In the genomic region with DNA sequence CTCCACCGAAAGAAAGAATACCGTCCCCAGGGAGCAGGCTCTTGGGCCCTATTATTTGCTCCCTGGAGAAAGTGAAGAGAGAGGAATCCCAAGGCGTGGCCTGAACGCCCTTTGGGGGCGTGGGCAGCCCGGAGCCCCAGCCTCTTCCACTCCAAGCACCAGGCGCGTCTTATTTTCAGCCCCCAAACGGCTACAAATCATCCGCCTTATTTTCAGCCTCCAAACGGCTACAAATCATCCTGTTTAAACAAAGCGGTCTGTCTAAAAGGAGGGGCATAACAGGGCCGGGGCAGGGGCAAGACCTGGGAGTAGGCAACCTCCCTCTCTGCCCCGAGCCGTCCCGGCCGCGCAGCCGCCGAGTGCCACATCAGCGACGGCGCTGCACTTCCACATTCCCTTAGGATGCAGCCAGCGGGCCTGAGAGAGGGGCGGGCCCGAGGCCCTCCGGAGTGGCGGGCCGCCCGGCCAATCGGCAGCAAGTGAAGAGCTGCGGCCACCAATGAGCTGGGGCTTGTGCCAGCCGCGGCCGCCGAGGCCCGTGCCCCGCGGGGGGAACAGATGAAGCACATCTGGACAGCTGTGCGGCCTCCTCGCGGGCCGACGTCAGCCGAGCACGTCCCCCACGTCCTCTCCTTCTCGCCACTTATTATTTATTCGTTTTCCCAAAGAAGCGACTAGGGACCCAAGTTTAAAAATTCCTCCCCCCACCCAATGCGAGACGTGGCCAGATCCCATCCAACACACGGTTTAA, we compare ENCODE assay signal across 1 cellular context.
TF ChIP-seq lines count a peak whose summit lies in the region.

Gene TMEM45A, plus strand, starts transcription at position 561 of the 751 bp plus-strand sequence. CDS start 62,593 bp downstream, outside the sequence.

TF ChIP-seq in HepG2, 621 proteins besides CTCF, POLR2A, EP300 and RAD21 (continued from another document and continues in another):
- peak; percentile 34; the same call in 1 of the 2 replicates for TF ChIP-seq ZNF564 (CRISPR knock-in tag; IDR thresholded peaks at IDR 0.05)
- no peak for TF ChIP-seq CSRNP2 (CRISPR knock-in tag; conservative IDR thresholded peaks at IDR 0.05; ENCODE audit: low read depth)
- no peak for TF ChIP-seq NCOR1 (IDR thresholded peaks at IDR 0.05; ENCODE audit: borderline replicate concordance, low read length)
- TF ChIP-seq GMEB1 (CRISPR knock-in tag; IDR thresholded peaks at IDR 0.05; ENCODE audit: borderline replicate concordance): peak; percentile 81; the same call in 1 of the 2 replicates
- no peak for TF ChIP-seq ZNF652 (CRISPR knock-in tag; IDR thresholded peaks at IDR 0.05; ENCODE audit: borderline replicate concordance, low read depth)
- 0 out of 2 replicates have a peak, but pooled peaks have one; percentile 42 for TF ChIP-seq ZMYM2 (CRISPR knock-in tag; IDR thresholded peaks at IDR 0.05)
- TF ChIP-seq, protein P1, sequence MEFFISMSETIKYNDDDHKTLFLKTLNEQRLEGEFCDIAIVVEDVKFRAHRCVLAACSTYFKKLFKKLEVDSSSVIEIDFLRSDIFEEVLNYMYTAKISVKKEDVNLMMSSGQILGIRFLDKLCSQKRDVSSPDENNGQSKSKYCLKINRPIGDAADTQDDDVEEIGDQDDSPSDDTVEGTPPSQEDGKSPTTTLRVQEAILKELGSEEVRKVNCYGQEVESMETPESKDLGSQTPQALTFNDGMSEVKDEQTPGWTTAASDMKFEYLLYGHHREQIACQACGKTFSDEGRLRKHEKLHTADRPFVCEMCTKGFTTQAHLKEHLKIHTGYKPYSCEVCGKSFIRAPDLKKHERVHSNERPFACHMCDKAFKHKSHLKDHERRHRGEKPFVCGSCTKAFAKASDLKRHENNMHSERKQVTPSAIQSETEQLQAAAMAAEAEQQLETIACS (CRISPR knock-in tag; IDR thresholded peaks at IDR 0.05): no peak
- no peak for TF ChIP-seq CC2D1A (CRISPR knock-in tag; IDR thresholded peaks at IDR 0.05)
- no peak for TF ChIP-seq DNMT3B (CRISPR knock-in tag; conservative IDR thresholded peaks at IDR 0.05)
- peak; percentile 33 for TF ChIP-seq ZEB1 (IDR thresholded peaks at IDR 0.05; ENCODE audit: insufficient replicate concordance, low read depth)
- peak; percentile 92 for TF ChIP-seq ZFX (CRISPR knock-in tag; IDR thresholded peaks at IDR 0.05; ENCODE audit: low read depth)
- TF ChIP-seq ZNF280B (CRISPR knock-in tag; IDR thresholded peaks at IDR 0.05; ENCODE audit: borderline replicate concordance): peak; percentile 92
- TF ChIP-seq KAT7 (CRISPR knock-in tag; IDR thresholded peaks at IDR 0.05; ENCODE audit: borderline replicate concordance): peak; percentile 62; the same call in 1 of the 2 replicates
- TF ChIP-seq SNAPC2 (CRISPR knock-in tag; IDR thresholded peaks at IDR 0.05): 0 out of 2 replicates have a peak, but pooled peaks have one; percentile 35
- no peak for TF ChIP-seq NR2F2 (IDR thresholded peaks at IDR 0.05; ENCODE audit: borderline replicate concordance, low read depth)
- peak; percentile 33; the same call in 1 of the 2 replicates for TF ChIP-seq TGIF2 (CRISPR knock-in tag; IDR thresholded peaks at IDR 0.05)
- no peak for TF ChIP-seq ZC3H4 (CRISPR knock-in tag; IDR thresholded peaks at IDR 0.05; ENCODE audit: borderline replicate concordance)
- TF ChIP-seq, protein P2, sequence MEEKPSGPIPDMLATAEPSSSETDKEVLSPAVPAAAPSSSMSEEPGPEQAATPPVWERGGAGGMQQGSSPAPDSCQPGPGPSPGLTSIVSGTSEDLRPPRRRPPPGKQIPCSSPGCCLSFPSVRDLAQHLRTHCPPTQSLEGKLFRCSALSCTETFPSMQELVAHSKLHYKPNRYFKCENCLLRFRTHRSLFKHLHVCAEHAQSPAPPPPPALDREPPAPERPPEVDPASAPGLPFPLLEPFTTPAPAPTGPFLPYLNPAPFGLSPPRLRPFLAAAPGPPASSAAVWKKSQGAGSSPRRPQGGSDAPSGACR (CRISPR knock-in tag; IDR thresholded peaks at IDR 0.05): peak; percentile 55; the same call in 1 of the 2 replicates
- peak; percentile 93; the same call in 1 of the 2 replicates for TF ChIP-seq ZNF670 (CRISPR knock-in tag; IDR thresholded peaks at IDR 0.05; ENCODE audit: borderline replicate concordance)
- TF ChIP-seq MAF1 (CRISPR knock-in tag; IDR thresholded peaks at IDR 0.05; ENCODE audit: borderline replicate concordance): peak; percentile 82; the same call in 1 of the 2 replicates
- TF ChIP-seq, protein P3, sequence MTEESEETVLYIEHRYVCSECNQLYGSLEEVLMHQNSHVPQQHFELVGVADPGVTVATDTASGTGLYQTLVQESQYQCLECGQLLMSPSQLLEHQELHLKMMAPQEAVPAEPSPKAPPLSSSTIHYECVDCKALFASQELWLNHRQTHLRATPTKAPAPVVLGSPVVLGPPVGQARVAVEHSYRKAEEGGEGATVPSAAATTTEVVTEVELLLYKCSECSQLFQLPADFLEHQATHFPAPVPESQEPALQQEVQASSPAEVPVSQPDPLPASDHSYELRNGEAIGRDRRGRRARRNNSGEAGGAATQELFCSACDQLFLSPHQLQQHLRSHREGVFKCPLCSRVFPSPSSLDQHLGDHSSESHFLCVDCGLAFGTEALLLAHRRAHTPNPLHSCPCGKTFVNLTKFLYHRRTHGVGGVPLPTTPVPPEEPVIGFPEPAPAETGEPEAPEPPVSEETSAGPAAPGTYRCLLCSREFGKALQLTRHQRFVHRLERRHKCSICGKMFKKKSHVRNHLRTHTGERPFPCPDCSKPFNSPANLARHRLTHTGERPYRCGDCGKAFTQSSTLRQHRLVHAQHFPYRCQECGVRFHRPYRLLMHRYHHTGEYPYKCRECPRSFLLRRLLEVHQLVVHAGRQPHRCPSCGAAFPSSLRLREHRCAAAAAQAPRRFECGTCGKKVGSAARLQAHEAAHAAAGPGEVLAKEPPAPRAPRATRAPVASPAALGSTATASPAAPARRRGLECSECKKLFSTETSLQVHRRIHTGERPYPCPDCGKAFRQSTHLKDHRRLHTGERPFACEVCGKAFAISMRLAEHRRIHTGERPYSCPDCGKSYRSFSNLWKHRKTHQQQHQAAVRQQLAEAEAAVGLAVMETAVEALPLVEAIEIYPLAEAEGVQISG (CRISPR knock-in tag; IDR thresholded peaks at IDR 0.05): peak; percentile 75
- TF ChIP-seq, protein P4, sequence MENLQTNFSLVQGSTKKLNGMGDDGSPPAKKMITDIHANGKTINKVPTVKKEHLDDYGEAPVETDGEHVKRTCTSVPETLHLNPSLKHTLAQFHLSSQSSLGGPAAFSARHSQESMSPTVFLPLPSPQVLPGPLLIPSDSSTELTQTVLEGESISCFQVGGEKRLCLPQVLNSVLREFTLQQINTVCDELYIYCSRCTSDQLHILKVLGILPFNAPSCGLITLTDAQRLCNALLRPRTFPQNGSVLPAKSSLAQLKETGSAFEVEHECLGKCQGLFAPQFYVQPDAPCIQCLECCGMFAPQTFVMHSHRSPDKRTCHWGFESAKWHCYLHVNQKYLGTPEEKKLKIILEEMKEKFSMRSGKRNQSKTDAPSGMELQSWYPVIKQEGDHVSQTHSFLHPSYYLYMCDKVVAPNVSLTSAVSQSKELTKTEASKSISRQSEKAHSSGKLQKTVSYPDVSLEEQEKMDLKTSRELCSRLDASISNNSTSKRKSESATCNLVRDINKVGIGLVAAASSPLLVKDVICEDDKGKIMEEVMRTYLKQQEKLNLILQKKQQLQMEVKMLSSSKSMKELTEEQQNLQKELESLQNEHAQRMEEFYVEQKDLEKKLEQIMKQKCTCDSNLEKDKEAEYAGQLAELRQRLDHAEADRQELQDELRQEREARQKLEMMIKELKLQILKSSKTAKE (CRISPR knock-in tag; IDR thresholded peaks at IDR 0.05; ENCODE audit: borderline replicate concordance): no peak
- peak; percentile 90 for TF ChIP-seq SP4 (CRISPR knock-in tag; IDR thresholded peaks at IDR 0.05)
- peak; percentile 84 for TF ChIP-seq UBTF (CRISPR knock-in tag; IDR thresholded peaks at IDR 0.05)
- TF ChIP-seq NFYC (CRISPR knock-in tag; IDR thresholded peaks at IDR 0.05): peak; percentile 100
- peak; percentile 90 for TF ChIP-seq KMT2B (CRISPR knock-in tag; IDR thresholded peaks at IDR 0.05)
- TF ChIP-seq, protein P5, sequence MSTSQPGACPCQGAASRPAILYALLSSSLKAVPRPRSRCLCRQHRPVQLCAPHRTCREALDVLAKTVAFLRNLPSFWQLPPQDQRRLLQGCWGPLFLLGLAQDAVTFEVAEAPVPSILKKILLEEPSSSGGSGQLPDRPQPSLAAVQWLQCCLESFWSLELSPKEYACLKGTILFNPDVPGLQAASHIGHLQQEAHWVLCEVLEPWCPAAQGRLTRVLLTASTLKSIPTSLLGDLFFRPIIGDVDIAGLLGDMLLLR (CRISPR knock-in tag; IDR thresholded peaks at IDR 0.05): peak; percentile 77
- TF ChIP-seq, protein P6, sequence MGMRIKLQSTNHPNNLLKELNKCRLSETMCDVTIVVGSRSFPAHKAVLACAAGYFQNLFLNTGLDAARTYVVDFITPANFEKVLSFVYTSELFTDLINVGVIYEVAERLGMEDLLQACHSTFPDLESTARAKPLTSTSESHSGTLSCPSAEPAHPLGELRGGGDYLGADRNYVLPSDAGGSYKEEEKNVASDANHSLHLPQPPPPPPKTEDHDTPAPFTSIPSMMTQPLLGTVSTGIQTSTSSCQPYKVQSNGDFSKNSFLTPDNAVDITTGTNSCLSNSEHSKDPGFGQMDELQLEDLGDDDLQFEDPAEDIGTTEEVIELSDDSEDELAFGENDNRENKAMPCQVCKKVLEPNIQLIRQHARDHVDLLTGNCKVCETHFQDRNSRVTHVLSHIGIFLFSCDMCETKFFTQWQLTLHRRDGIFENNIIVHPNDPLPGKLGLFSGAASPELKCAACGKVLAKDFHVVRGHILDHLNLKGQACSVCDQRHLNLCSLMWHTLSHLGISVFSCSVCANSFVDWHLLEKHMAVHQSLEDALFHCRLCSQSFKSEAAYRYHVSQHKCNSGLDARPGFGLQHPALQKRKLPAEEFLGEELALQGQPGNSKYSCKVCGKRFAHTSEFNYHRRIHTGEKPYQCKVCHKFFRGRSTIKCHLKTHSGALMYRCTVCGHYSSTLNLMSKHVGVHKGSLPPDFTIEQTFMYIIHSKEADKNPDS (CRISPR knock-in tag; IDR thresholded peaks at IDR 0.05): no peak
- no peak for TF ChIP-seq HOXA7 (CRISPR knock-in tag; IDR thresholded peaks at IDR 0.05)
- TF ChIP-seq ZNF510 (CRISPR knock-in tag; IDR thresholded peaks at IDR 0.05; ENCODE audit: low read depth): peak; percentile 90
- TF ChIP-seq KAT2B (IDR thresholded peaks at IDR 0.05; ENCODE audit: borderline replicate concordance, low read depth, low read length): no peak
- no peak for TF ChIP-seq ZNF382 (CRISPR knock-in tag; IDR thresholded peaks at IDR 0.05; ENCODE audit: borderline replicate concordance)
- no peak for TF ChIP-seq MTA3 (CRISPR knock-in tag; IDR thresholded peaks at IDR 0.05)
- no peak for TF ChIP-seq NONO (IDR thresholded peaks at IDR 0.05)
- 0 out of 2 replicates have a peak, but pooled peaks have one; percentile 56 for TF ChIP-seq NONO (CRISPR knock-in tag; conservative IDR thresholded peaks at IDR 0.05)
- peak; percentile 100 for TF ChIP-seq NFYB (CRISPR knock-in tag; IDR thresholded peaks at IDR 0.05)
- peak; percentile 87 for TF ChIP-seq ZNF264 (CRISPR knock-in tag; IDR thresholded peaks at IDR 0.05)
- no peak for TF ChIP-seq ZNF589 (CRISPR knock-in tag; conservative IDR thresholded peaks at IDR 0.05)
- TF ChIP-seq, protein P7, sequence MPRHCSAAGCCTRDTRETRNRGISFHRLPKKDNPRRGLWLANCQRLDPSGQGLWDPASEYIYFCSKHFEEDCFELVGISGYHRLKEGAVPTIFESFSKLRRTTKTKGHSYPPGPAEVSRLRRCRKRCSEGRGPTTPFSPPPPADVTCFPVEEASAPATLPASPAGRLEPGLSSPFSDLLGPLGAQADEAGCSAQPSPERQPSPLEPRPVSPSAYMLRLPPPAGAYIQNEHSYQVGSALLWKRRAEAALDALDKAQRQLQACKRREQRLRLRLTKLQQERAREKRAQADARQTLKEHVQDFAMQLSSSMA (CRISPR knock-in tag; IDR thresholded peaks at IDR 0.05): no peak; the same call in 1 of the 2 replicates
